1 cellular context compared by ENCODE assay signal in the genomic region with DNA sequence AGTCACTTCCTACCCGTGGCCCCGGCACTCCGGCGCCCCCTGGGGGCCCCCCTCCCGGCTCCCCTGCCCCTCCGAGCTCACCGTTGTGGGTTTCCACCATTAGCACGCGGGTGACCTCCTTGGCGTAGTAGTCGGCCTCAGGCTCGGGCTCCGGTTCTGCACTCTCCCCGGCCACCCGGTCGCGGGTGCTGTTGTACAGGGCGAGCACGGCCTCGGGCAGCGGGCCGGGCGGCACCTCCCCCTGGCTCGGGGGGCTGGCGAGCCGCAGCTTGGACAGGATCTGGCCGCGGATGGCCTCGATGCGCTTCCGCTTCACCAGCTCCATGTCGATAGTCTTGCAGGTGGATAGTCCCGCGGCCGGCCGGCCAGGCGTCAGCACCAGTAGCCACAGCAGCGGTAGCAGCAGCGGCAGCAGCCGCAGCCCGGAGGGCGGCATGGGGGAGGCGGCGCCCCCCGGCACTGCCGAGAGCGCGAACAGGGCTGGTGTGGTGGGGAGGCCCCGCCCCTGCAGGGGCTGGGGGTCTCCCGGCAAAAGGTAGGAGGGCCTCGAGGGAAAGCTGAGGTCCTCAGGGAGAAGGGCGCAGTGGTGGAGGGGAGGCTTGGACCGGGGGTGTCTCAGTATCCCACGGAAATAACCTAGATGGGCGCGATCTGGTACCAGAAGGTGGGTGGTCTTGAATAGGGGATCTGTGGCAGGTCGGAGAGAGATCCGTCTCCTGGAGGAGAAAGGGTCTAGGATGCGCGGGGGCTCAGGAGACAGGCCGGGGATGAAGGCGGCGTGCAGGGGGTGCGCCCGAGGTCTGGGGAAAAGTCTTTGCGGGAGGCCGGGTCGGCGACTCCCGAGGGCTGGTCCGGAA.
A peak's percentile ranks its signal among the peaks of the same experiment; 100 is the strongest.
TF ChIP-seq lines count a peak whose summit lies in the region.

No MANE protein-coding gene starts in this region.

TF ChIP-seq in H1, 55 proteins besides CTCF, POLR2A, EP300 and RAD21:
- TF ChIP-seq SP1 (IDR thresholded peaks at IDR 0.05; ENCODE audit: low read depth, low read length) (no peak), CEBPB (IDR thresholded peaks at IDR 0.05; ENCODE audit: low read depth, low read length) (no peak), GABPA (IDR thresholded peaks at IDR 0.05; ENCODE audit: borderline replicate concordance, insufficient read depth, low read length) (no peak), HDAC2 (IDR thresholded peaks at IDR 0.05; ENCODE audit: borderline replicate concordance in 1 of 2, low read depth in 2 of 2, low read length in 2 of 2) (peak in 1 of 2 experiments; percentile 56; a peak in 1 of 4 replicates), CHD2 (IDR thresholded peaks at IDR 0.05; ENCODE audit: low read length) (no peak), RBBP5 (IDR thresholded peaks at IDR 0.05; ENCODE audit: borderline replicate concordance, low read depth, low read length) (0 out of 2 replicates have a peak, but pooled peaks have one; percentile 21), BRCA1 (IDR thresholded peaks at IDR 0.05; ENCODE audit: low read depth, low read length) (no peak), SIRT6 (IDR thresholded peaks at IDR 0.05; ENCODE audit: low read length) (no peak), GTF2F1 (IDR thresholded peaks at IDR 0.05; ENCODE audit: borderline replicate concordance, low read depth, low read length) (no peak), TAF1 (IDR thresholded peaks at IDR 0.05; ENCODE audit: low read depth, low read length) (no peak), KDM4A (IDR thresholded peaks at IDR 0.05; ENCODE audit: low read depth, low read length, severe bottlenecking) (peak; percentile 61), ASH2L (IDR thresholded peaks at IDR 0.05; ENCODE audit: low read length) (peak; percentile 39), CBX8 (IDR thresholded peaks at IDR 0.05; ENCODE audit: borderline replicate concordance, low read depth, low read length) (no peak), POU5F1 (IDR thresholded peaks at IDR 0.05; ENCODE audit: low read depth, low read length) (no peak), EGR1 (IDR thresholded peaks at IDR 0.05; ENCODE audit: borderline replicate concordance, low read depth, low read length) (no peak), MAFK (IDR thresholded peaks at IDR 0.05; ENCODE audit: low read depth, low read length) (no peak), SIX5 (IDR thresholded peaks at IDR 0.05; ENCODE audit: low read depth, low read length) (no peak), PHF8 (conservative IDR thresholded peaks at IDR 0.05; ENCODE audit: low read depth, low read length) (0 out of 2 replicates have a peak, but pooled peaks have one; percentile 37), SUZ12 (IDR thresholded peaks at IDR 0.05; ENCODE audit: low read length) (peak; percentile 43; the same call in 1 of the 2 replicates), FOSL1 (IDR thresholded peaks at IDR 0.05; ENCODE audit: insufficient read depth, low read depth, low read length) (no peak), RXRA (IDR thresholded peaks at IDR 0.05; ENCODE audit: insufficient read depth, low read depth, low read length) (no peak), POLR2AphosphoS5 (IDR thresholded peaks at IDR 0.05; ENCODE audit: low read depth, low read length) (no peak), SRF (IDR thresholded peaks at IDR 0.05; ENCODE audit: low read depth, low read length) (no peak), CREB1 (IDR thresholded peaks at IDR 0.05) (no peak), JUN (IDR thresholded peaks at IDR 0.05; ENCODE audit: low read depth, low read length) (no peak), CHD1 (IDR thresholded peaks at IDR 0.05; ENCODE audit: low read depth, low read length) (no peak), SIN3A (conservative IDR thresholded peaks at IDR 0.05 in 1 of 2, IDR thresholded peaks at IDR 0.05 in 1 of 2; ENCODE audit: low read depth in 1 of 2, low read length in 2 of 2) (0 out of 4 replicates have a peak, but pooled peaks of 1 of the 2 experiments have one; percentile 15), SP2 (IDR thresholded peaks at IDR 0.05; ENCODE audit: low read length) (no peak), KDM1A (IDR thresholded peaks at IDR 0.05; ENCODE audit: borderline replicate concordance, low read length) (no peak), BACH1 (IDR thresholded peaks at IDR 0.05; ENCODE audit: low read length) (no peak), BCL11A (IDR thresholded peaks at IDR 0.05; ENCODE audit: low read depth in 2 of 2, low read length in 2 of 2) (no peak), EZH2 (IDR thresholded peaks at IDR 0.05; ENCODE audit: low read depth, low read length, severe bottlenecking) (no peak), RNF2 (IDR thresholded peaks at IDR 0.05; ENCODE audit: borderline replicate concordance, low read depth, low read length, missing control alignments, poor library complexity, severe bottlenecking) (peak; percentile 38), JUND (IDR thresholded peaks at IDR 0.05; ENCODE audit: low read length) (no peak), NRF1 (IDR thresholded peaks at IDR 0.05; ENCODE audit: low read depth, low read length) (no peak), SP4 (IDR thresholded peaks at IDR 0.05; ENCODE audit: low read length) (no peak), KDM5A (IDR thresholded peaks at IDR 0.05; ENCODE audit: low read length) (no peak), CBX5 (IDR thresholded peaks at IDR 0.05; ENCODE audit: low read depth, low read length) (no peak), YY1 (IDR thresholded peaks at IDR 0.05; ENCODE audit: low read depth, low read length) (no peak), ZNF274 (IDR thresholded peaks at IDR 0.05; ENCODE audit: borderline replicate concordance, extremely low read depth, low read length) (no peak), TEAD4 (IDR thresholded peaks at IDR 0.05; ENCODE audit: low read depth, low read length) (no peak), RFX5 (IDR thresholded peaks at IDR 0.05; ENCODE audit: borderline replicate concordance, low read depth, low read length) (no peak), SAP30 (IDR thresholded peaks at IDR 0.05; ENCODE audit: insufficient read depth, insufficient replicate concordance, low read length) (no peak), NANOG (IDR thresholded peaks at IDR 0.05; ENCODE audit: insufficient read depth, low read depth, low read length, poor library complexity, severe bottlenecking) (no peak), HDAC6 (IDR thresholded peaks at IDR 0.05; ENCODE audit: low read depth, low read length) (no peak), TBP (IDR thresholded peaks at IDR 0.05; ENCODE audit: low read depth, low read length) (no peak), TCF12 (IDR thresholded peaks at IDR 0.05; ENCODE audit: low read depth, low read length) (no peak), CTBP2 (IDR thresholded peaks at IDR 0.05; ENCODE audit: borderline replicate concordance, insufficient read depth, insufficient read length, low read length) (no peak), TAF7 (optimal IDR thresholded peaks at IDR 0.05; ENCODE audit: borderline replicate concordance, low read depth, low read length) (no peak)
- TF ChIP-seq, protein P1, sequence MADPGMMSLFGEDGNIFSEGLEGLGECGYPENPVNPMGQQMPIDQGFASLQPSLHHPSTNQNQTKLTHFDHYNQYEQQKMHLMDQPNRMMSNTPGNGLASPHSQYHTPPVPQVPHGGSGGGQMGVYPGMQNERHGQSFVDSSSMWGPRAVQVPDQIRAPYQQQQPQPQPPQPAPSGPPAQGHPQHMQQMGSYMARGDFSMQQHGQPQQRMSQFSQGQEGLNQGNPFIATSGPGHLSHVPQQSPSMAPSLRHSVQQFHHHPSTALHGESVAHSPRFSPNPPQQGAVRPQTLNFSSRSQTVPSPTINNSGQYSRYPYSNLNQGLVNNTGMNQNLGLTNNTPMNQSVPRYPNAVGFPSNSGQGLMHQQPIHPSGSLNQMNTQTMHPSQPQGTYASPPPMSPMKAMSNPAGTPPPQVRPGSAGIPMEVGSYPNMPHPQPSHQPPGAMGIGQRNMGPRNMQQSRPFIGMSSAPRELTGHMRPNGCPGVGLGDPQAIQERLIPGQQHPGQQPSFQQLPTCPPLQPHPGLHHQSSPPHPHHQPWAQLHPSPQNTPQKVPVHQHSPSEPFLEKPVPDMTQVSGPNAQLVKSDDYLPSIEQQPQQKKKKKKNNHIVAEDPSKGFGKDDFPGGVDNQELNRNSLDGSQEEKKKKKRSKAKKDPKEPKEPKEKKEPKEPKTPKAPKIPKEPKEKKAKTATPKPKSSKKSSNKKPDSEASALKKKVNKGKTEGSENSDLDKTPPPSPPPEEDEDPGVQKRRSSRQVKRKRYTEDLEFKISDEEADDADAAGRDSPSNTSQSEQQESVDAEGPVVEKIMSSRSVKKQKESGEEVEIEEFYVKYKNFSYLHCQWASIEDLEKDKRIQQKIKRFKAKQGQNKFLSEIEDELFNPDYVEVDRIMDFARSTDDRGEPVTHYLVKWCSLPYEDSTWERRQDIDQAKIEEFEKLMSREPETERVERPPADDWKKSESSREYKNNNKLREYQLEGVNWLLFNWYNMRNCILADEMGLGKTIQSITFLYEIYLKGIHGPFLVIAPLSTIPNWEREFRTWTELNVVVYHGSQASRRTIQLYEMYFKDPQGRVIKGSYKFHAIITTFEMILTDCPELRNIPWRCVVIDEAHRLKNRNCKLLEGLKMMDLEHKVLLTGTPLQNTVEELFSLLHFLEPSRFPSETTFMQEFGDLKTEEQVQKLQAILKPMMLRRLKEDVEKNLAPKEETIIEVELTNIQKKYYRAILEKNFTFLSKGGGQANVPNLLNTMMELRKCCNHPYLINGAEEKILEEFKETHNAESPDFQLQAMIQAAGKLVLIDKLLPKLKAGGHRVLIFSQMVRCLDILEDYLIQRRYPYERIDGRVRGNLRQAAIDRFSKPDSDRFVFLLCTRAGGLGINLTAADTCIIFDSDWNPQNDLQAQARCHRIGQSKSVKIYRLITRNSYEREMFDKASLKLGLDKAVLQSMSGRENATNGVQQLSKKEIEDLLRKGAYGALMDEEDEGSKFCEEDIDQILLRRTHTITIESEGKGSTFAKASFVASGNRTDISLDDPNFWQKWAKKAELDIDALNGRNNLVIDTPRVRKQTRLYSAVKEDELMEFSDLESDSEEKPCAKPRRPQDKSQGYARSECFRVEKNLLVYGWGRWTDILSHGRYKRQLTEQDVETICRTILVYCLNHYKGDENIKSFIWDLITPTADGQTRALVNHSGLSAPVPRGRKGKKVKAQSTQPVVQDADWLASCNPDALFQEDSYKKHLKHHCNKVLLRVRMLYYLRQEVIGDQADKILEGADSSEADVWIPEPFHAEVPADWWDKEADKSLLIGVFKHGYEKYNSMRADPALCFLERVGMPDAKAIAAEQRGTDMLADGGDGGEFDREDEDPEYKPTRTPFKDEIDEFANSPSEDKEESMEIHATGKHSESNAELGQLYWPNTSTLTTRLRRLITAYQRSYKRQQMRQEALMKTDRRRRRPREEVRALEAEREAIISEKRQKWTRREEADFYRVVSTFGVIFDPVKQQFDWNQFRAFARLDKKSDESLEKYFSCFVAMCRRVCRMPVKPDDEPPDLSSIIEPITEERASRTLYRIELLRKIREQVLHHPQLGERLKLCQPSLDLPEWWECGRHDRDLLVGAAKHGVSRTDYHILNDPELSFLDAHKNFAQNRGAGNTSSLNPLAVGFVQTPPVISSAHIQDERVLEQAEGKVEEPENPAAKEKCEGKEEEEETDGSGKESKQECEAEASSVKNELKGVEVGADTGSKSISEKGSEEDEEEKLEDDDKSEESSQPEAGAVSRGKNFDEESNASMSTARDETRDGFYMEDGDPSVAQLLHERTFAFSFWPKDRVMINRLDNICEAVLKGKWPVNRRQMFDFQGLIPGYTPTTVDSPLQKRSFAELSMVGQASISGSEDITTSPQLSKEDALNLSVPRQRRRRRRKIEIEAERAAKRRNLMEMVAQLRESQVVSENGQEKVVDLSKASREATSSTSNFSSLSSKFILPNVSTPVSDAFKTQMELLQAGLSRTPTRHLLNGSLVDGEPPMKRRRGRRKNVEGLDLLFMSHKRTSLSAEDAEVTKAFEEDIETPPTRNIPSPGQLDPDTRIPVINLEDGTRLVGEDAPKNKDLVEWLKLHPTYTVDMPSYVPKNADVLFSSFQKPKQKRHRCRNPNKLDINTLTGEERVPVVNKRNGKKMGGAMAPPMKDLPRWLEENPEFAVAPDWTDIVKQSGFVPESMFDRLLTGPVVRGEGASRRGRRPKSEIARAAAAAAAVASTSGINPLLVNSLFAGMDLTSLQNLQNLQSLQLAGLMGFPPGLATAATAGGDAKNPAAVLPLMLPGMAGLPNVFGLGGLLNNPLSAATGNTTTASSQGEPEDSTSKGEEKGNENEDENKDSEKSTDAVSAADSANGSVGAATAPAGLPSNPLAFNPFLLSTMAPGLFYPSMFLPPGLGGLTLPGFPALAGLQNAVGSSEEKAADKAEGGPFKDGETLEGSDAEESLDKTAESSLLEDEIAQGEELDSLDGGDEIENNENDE (IDR thresholded peaks at IDR 0.05; ENCODE audit: insufficient replicate concordance, low read length) = no peak
- TF ChIP-seq, protein P2, sequence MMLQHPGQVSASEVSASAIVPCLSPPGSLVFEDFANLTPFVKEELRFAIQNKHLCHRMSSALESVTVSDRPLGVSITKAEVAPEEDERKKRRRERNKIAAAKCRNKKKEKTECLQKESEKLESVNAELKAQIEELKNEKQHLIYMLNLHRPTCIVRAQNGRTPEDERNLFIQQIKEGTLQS (IDR thresholded peaks at IDR 0.05; ENCODE audit: insufficient read depth, low read depth, low read length) = no peak
- TF ChIP-seq, protein P3, sequence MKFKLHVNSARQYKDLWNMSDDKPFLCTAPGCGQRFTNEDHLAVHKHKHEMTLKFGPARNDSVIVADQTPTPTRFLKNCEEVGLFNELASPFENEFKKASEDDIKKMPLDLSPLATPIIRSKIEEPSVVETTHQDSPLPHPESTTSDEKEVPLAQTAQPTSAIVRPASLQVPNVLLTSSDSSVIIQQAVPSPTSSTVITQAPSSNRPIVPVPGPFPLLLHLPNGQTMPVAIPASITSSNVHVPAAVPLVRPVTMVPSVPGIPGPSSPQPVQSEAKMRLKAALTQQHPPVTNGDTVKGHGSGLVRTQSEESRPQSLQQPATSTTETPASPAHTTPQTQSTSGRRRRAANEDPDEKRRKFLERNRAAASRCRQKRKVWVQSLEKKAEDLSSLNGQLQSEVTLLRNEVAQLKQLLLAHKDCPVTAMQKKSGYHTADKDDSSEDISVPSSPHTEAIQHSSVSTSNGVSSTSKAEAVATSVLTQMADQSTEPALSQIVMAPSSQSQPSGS (IDR thresholded peaks at IDR 0.05; ENCODE audit: low read length) = no peak
- TF ChIP-seq, protein P4, sequence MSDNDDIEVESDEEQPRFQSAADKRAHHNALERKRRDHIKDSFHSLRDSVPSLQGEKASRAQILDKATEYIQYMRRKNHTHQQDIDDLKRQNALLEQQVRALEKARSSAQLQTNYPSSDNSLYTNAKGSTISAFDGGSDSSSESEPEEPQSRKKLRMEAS (IDR thresholded peaks at IDR 0.05) = peak; percentile 34; the same call in 1 of the 2 replicates
- TF ChIP-seq, protein P5, sequence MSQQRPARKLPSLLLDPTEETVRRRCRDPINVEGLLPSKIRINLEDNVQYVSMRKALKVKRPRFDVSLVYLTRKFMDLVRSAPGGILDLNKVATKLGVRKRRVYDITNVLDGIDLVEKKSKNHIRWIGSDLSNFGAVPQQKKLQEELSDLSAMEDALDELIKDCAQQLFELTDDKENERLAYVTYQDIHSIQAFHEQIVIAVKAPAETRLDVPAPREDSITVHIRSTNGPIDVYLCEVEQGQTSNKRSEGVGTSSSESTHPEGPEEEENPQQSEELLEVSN (IDR thresholded peaks at IDR 0.05) = no peak
- TF ChIP-seq, protein P6, sequence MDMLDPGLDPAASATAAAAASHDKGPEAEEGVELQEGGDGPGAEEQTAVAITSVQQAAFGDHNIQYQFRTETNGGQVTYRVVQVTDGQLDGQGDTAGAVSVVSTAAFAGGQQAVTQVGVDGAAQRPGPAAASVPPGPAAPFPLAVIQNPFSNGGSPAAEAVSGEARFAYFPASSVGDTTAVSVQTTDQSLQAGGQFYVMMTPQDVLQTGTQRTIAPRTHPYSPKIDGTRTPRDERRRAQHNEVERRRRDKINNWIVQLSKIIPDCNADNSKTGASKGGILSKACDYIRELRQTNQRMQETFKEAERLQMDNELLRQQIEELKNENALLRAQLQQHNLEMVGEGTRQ (IDR thresholded peaks at IDR 0.05; ENCODE audit: low read length) = no peak
